In the genomic region with DNA sequence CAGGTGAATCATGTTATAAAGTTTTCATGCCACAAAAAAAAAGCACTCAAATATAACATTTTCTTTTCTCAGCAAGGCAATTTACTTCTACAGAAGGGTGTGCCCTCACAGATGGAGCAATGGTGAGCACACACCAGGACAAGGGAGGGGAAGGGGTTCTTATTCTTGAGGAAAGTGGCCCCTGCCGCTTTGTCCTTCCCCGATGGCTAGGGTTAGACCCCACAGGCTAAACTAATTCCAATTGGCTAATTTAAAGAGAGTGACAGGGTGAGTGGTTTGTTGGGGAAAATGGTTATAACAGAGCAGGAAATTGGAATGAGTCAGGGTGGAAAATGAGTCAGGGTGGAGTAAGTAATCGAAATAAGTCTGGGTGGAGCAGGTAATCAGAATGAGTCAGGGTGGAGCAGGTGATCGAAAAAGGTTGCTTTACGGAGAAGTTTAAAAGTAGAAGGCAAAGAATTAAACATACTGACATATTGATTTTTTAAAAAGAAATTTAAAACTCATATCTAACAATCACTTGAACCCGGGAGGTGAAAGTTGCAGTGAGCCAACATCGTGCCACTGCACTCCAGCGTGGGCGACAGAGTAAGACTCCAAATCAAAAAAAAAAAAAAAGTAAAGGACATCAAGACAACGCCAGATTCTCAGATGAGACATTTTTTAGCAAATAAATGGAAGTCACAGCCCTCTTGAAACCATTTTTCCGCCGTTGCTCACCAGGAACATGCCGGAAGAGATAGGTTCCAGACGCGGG, we compare ENCODE assay signal across 8 cellular contexts. TPM values are rescaled to one million over a fixed set of nuclear protein-coding genes. Genes with fewer than 3 reads are reported as not detected.
DNase-seq lines count a peak whose midpoint lies in the region; ATAC-seq and TF ChIP-seq lines count a peak whose summit lies in the region.

No MANE protein-coding gene starts in this region.

- peak overlapping the region; percentile 51 for H3K4me2 ChIP-seq in SU-DHL-6 (ENCODE audit: low read depth, low read length, poor library complexity, severe bottlenecking)

- no peaks in the 10 kb centered on the region for H4K20me1 ChIP-seq in SU-DHL-6 (ENCODE audit: low read depth, low read length)

- peaks cover 57% of the 10 kb centered on the region for H3K79me2 ChIP-seq in SU-DHL-6 (ENCODE audit: insufficient read depth, low read length)

- H3K9me3 ChIP-seq in SU-DHL-6 (ENCODE audit: insufficient read depth, low read length) = peaks cover 23% of the 10 kb centered on the region; the same call in 1 of the 2 replicates
- peaks cover 40% of the 10 kb centered on the region for H3K9me3 ChIP-seq in mucosa of descending colon

- ATAC-seq in mucosa of descending colon = peak; percentile 53
- no peak for ATAC-seq in HG02642 (IDR thresholded peaks at IDR 0.05; ENCODE audit: poor library complexity, unreplicated experiment)

- peak overlapping the region; percentile 61 for H3K9ac ChIP-seq in SU-DHL-6 (ENCODE audit: low read length)

- H2AFZ ChIP-seq in SU-DHL-6 (ENCODE audit: low read depth, low read length, severe bottlenecking) = peak overlapping the region; percentile 95

- H3K4me1 Mint-ChIP-seq in chondrocyte (ENCODE audit: low read depth) = peaks cover 9% of the 10 kb centered on the region

- no peak for TF ChIP-seq CTCF in SU-DHL-6 (IDR thresholded peaks at IDR 0.05; ENCODE audit: insufficient read depth, low read length, poor library complexity, severe bottlenecking)
- no peak for TF ChIP-seq CTCF in chondrocyte (IDR thresholded peaks at IDR 0.05)
- no peak for TF ChIP-seq CTCF in mucosa of descending colon (IDR thresholded peaks at IDR 0.05)

- no peaks in the 10 kb centered on the region for H3K27me3 ChIP-seq in SU-DHL-6 (ENCODE audit: low read length)

- H3K9me2 ChIP-seq in SU-DHL-6 (replicated peaks; ENCODE audit: insufficient read depth, low read length) = no peaks in the 10 kb centered on the region

- DNase-seq in DMS 273 (lab: John Stamatoyannopoulos, UW; ENCODE audit: unreplicated experiment) (peak; percentile 15), DMS 273 treated with DMSO at 0.1 percent for 48 hours (lab: John Stamatoyannopoulos, UW) (no peak), chondrocyte (ENCODE audit: low spot score) (no peak), mucosa of descending colon (peak in 1 of 3 donors; percentile 6), T-helper 9 cell (no peak)

- peak overlapping the region; percentile 88 for H3K4me3 Mint-ChIP-seq in chondrocyte (ENCODE audit: unreplicated experiment)

- peaks cover 27% of the 10 kb centered on the region for H3K9me3 Mint-ChIP-seq in chondrocyte (ENCODE audit: low read depth)

- H3K36me3 Mint-ChIP-seq in chondrocyte (ENCODE audit: low read depth) = peaks cover 22% of the 10 kb centered on the region

- H3K4me1 ChIP-seq in mucosa of descending colon (ENCODE audit: low read depth) = peaks cover 3% of the 10 kb centered on the region

- H3K36me3 ChIP-seq in SU-DHL-6 (ENCODE audit: low read length) (peaks cover 27% of the 10 kb centered on the region), mucosa of descending colon (ENCODE audit: low read depth) (no peaks in the 10 kb centered on the region)

- intact Hi-C loops in mucosa of descending colon (cut with DNase I, micrococcal nuclease) = no loop called here

- H3K4me3 ChIP-seq in SU-DHL-6 (ENCODE audit: insufficient read depth, low read length, poor library complexity, severe bottlenecking) (peak overlapping the region; percentile 76), mucosa of descending colon (peak overlapping the region; percentile 31)

- H3K27ac ChIP-seq in SU-DHL-6 (ENCODE audit: low read depth, low read length) = peak overlapping the region; percentile 73; the same call in 1 of the 2 replicates
- H3K27ac ChIP-seq in temporal lobe (ENCODE audit: low read depth, low read length) = peak overlapping the region; percentile 93

- H3F3A ChIP-seq in SU-DHL-6 (ENCODE audit: insufficient read depth) = 0 out of 2 replicates have a peak, but pooled peaks cover 3% of the 10 kb centered on the region

- H3K27ac Mint-ChIP-seq in chondrocyte (ENCODE audit: unreplicated experiment) = peak overlapping the region; percentile 99

- H3K27me3 Mint-ChIP-seq in chondrocyte (ENCODE audit: low read depth) = no peaks in the 10 kb centered on the region

RNA-seq across cellular contexts. Expression of a gene that starts 0.8 kb away (rescaled TPM):
- total RNA-seq in chondrocyte (9.3 to 14.4 TPM (median 10.7 TPM) in 3 replicates), mucosa of descending colon (10 to 100 TPM; 27.9 to 49.4 (median 41.5) TPM), temporal lobe (78.4 TPM)

RNA-seq across cellular contexts. Expression of a gene that starts 53.1 kb away (rescaled TPM):
- total RNA-seq in chondrocyte (42.2 to 51.3 TPM (median 43.5 TPM) in 3 replicates), mucosa of descending colon (10 to 100 TPM; 22.6 to 42.2 (median 31.9) TPM), temporal lobe (32.5 TPM)
